1 cellular context compared by ENCODE assay signal in genomic region chr3:40313975-40314860, GRCh38.
A peak's percentile ranks its signal among the peaks of the same experiment; 100 is the strongest.
TF ChIP-seq lines count a peak whose summit lies in the region.

No MANE protein-coding gene starts in this region.

TF ChIP-seq in H1, 55 proteins besides CTCF, POLR2A, EP300 and RAD21:
- no peak for TF ChIP-seq KDM5A (IDR thresholded peaks at IDR 0.05; ENCODE audit: low read length)
- peak; percentile 17 for TF ChIP-seq POLR2AphosphoS5 (IDR thresholded peaks at IDR 0.05; ENCODE audit: low read depth, low read length)
- no peak for TF ChIP-seq SIX5 (IDR thresholded peaks at IDR 0.05; ENCODE audit: low read depth, low read length)
- no peak for TF ChIP-seq KDM4A (IDR thresholded peaks at IDR 0.05; ENCODE audit: low read depth, low read length, severe bottlenecking)
- no peak for TF ChIP-seq CREB1 (IDR thresholded peaks at IDR 0.05)
- TF ChIP-seq MAFK (IDR thresholded peaks at IDR 0.05; ENCODE audit: low read depth, low read length): no peak
- no peak for TF ChIP-seq POU5F1 (IDR thresholded peaks at IDR 0.05; ENCODE audit: low read depth, low read length)
- TF ChIP-seq CHD2 (IDR thresholded peaks at IDR 0.05; ENCODE audit: low read length): no peak
